8 cellular contexts compared by ENCODE assay signal in genomic region chrX:132292753-132293152, GRCh38.
DNase-seq lines count a peak whose midpoint lies in the region; ATAC-seq lines count a peak whose summit lies in the region.

No MANE protein-coding gene starts in this region.

- H2AK5ac ChIP-seq in trophoblast cell (ENCODE audit: low read length) = no peak overlapping the region

- no peak overlapping the region for H2BK5ac ChIP-seq in trophoblast cell (ENCODE audit: low read depth, low read length, poor library complexity)

- H2BK12ac ChIP-seq in trophoblast cell (ENCODE audit: low read length) = no peak overlapping the region

- H3K36me3 ChIP-seq in trophoblast cell (ENCODE audit: control insufficient read depth in 1 of 2, insufficient read depth in 2 of 2, low read length in 2 of 2) = no peaks in the 10 kb centered on the region

- no peak overlapping the region for H3K23ac ChIP-seq in trophoblast cell (ENCODE audit: low read length)

- H3K79me1 ChIP-seq in trophoblast cell (ENCODE audit: low read length) = no peaks in the 10 kb centered on the region

- H4K12ac ChIP-seq in trophoblast cell (ENCODE audit: low read depth, low read length) = no peak overlapping the region

- intact Hi-C loops in activated CD4-positive, alpha-beta T cell treated with anti-CD3 and anti-CD28 coated beads, Interleukin-2, amount 10 ng/mL, durations not matched to agents 24 days and 14 days (cut with micrococcal nuclease) = loop anchor here (2.0 kb wide), 2 partner anchors 320 to 338 kb away; no protein-coding TSS in a partner anchor

- H3K4me2 ChIP-seq in trophoblast cell (ENCODE audit: low read length) = no peak overlapping the region

- no peaks in the 10 kb centered on the region for H3K79me2 ChIP-seq in trophoblast cell (ENCODE audit: control insufficient read depth, insufficient read depth, low read length, poor library complexity)

- no peak overlapping the region for H3K4ac ChIP-seq in trophoblast cell (ENCODE audit: low read depth, low read length)

- H3K9me3 Mint-ChIP-seq in activated CD4-positive, alpha-beta T cell treated with anti-CD3 and anti-CD28 coated beads, Interleukin-2, amount 10 ng/mL, durations not matched to agents 24 days and 14 days = no peaks in the 10 kb centered on the region

- H3K27ac ChIP-seq in trophoblast cell (ENCODE audit: low read depth, low read length) = no peak overlapping the region

- peak; percentile 1 for DNase-seq in activated T-cell treated with anti-CD3 and anti-CD28 coated beads for 24 hours (ENCODE audit: low read depth)
- no peak for DNase-seq in activated T-cell treated with anti-CD3 and anti-CD28 coated beads, Interleukin-2, amount 50 U/mL, for 1 hour
- peak; percentile 67 for DNase-seq in activated CD4-positive, alpha-beta T cell treated with anti-CD3 and anti-CD28 coated beads, Interleukin-2, amount 10 ng/mL, durations not matched to agents 24 days and 14 days
- peak; percentile 37 for DNase-seq in germinal center (ENCODE audit: low spot score)
- peak; percentile 36 to 79 for DNase-seq in trophoblast cell
- no peak for DNase-seq in NCI-H187 treated with DMSO at 0.1 percent for 48 hours (lab: John Stamatoyannopoulos, UW)

- no peaks in the 10 kb centered on the region for H3K9me3 ChIP-seq in trophoblast cell (ENCODE audit: insufficient read depth, low read depth, low read length)

- ATAC-seq in HG03064 (IDR thresholded peaks at IDR 0.05; ENCODE audit: low read depth, unreplicated experiment) = peak; percentile 78
- ATAC-seq in GM21381 (IDR thresholded peaks at IDR 0.05; ENCODE audit: unreplicated experiment) = no peak

- H4K8ac ChIP-seq in trophoblast cell (ENCODE audit: low read depth, low read length) = no peak overlapping the region

- no peak overlapping the region for H4K91ac ChIP-seq in trophoblast cell (ENCODE audit: low read depth, low read length)

- WGBS in trophoblast cell (ENCODE audit: extremely low coverage, insufficient coverage, insufficient read length) = no CpG with 5 or more reads among the region's 4 CpGs

- no peak overlapping the region for H3K4me3 ChIP-seq in trophoblast cell (ENCODE audit: low read depth, low read length)

- H3K4me1 ChIP-seq in trophoblast cell (ENCODE audit: control insufficient read depth in 1 of 2, insufficient read depth in 2 of 2, low read length in 2 of 2) = no peaks in the 10 kb centered on the region

- peaks cover under 1% of the 10 kb centered on the region for H3K27me3 Mint-ChIP-seq in activated CD4-positive, alpha-beta T cell treated with anti-CD3 and anti-CD28 coated beads, Interleukin-2, amount 10 ng/mL, durations not matched to agents 24 days and 14 days

- no peak overlapping the region for H3K27ac Mint-ChIP-seq in activated CD4-positive, alpha-beta T cell treated with anti-CD3 and anti-CD28 coated beads, Interleukin-2, amount 10 ng/mL, durations not matched to agents 24 days and 14 days

- no peak overlapping the region for H3K14ac ChIP-seq in trophoblast cell (ENCODE audit: low read length)

- no peak overlapping the region for H2AFZ ChIP-seq in trophoblast cell (ENCODE audit: insufficient read depth, low read length, poor library complexity)

- H3K27me3 ChIP-seq in trophoblast cell (ENCODE audit: insufficient read depth, low read length) = no peaks in the 10 kb centered on the region

- no peak overlapping the region for H2BK120ac ChIP-seq in trophoblast cell (ENCODE audit: insufficient read depth, low read length, poor library complexity)

- H3K9ac ChIP-seq in trophoblast cell (ENCODE audit: low read length) = no peak overlapping the region

- no peak overlapping the region for H3K4me3 Mint-ChIP-seq in activated CD4-positive, alpha-beta T cell treated with anti-CD3 and anti-CD28 coated beads, Interleukin-2, amount 10 ng/mL, durations not matched to agents 24 days and 14 days

- H3K18ac ChIP-seq in trophoblast cell (ENCODE audit: low read length) = no peak overlapping the region

- H3K4me1 Mint-ChIP-seq in activated CD4-positive, alpha-beta T cell treated with anti-CD3 and anti-CD28 coated beads, Interleukin-2, amount 10 ng/mL, durations not matched to agents 24 days and 14 days = no peaks in the 10 kb centered on the region

- H3K36me3 Mint-ChIP-seq in activated CD4-positive, alpha-beta T cell treated with anti-CD3 and anti-CD28 coated beads, Interleukin-2, amount 10 ng/mL, durations not matched to agents 24 days and 14 days (ENCODE audit: low read depth) = no peaks in the 10 kb centered on the region

Comparison
In these comparisons a context has a peak if more than half of its experiments do, and no peak if none do; other contexts are left out.
1. DNase-seq: peak in activated T-cell treated with anti-CD3 and anti-CD28 coated beads for 24 hours (single experiment), activated CD4-positive, alpha-beta T cell treated with anti-CD3 and anti-CD28 coated beads, Interleukin-2, amount 10 ng/mL, durations not matched to agents 24 days and 14 days (single experiment), germinal center (single experiment) and trophoblast cell (2 of 2); none in activated T-cell treated with anti-CD3 and anti-CD28 coated beads, Interleukin-2, amount 50 U/mL, for 1 hour (single experiment) and NCI-H187 treated with DMSO at 0.1 percent for 48 hours (single experiment).